8 cellular contexts compared by ENCODE assay signal in the genomic region with DNA sequence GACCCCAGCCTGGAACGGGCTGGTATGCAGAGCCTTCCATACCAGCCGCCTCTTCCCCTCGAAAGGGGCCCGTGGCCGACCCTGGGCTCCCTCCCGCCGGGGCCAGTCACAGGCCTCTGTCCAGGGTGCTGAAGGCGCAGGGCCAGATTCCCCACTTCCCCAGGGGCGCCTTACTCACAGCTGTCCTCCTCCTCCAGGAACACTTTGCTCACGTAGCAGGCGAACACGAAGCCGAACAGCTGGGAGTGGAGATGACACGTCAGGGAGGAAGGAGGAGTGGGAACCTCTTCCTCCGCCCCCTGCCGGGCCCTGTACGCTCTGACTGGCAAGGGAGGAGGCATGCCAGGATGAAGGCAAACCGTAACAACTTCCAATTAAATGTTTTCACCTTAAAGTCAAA. TPM values are rescaled to one million over a fixed set of nuclear protein-coding genes. Genes with fewer than 3 reads are reported as not detected.
A peak's percentile ranks its signal among the peaks of the same experiment; 100 is the strongest.
DNase-seq lines count a peak whose midpoint lies in the region; ATAC-seq and TF ChIP-seq lines count a peak whose summit lies in the region.

No MANE protein-coding gene starts in this region.

- H3K36me3 ChIP-seq in right lobe of liver, result no peaks in the 10 kb centered on the region
- H3K36me3 ChIP-seq in effector memory CD4-positive, alpha-beta T cell (ENCODE audit: control insufficient read depth, insufficient read depth, low read length), result no peaks in the 10 kb centered on the region

- peak overlapping the region; percentile 60 for H3K4me3 Mint-ChIP-seq in dendritic cell treated with granulocyte-macrophage colony-stimulating factor and Interleukin-4, amounts not matched to agents 40 ng/mL and 50 ng/mL, for 4 days

- peak; percentile 64 to 78 (median 70) for ATAC-seq in right lobe of liver
- no peak for ATAC-seq in GM18870 (IDR thresholded peaks at IDR 0.05; ENCODE audit: unreplicated experiment)

- no peak overlapping the region for H3K27ac ChIP-seq in right lobe of liver
- H3K27ac ChIP-seq in effector memory CD4-positive, alpha-beta T cell (ENCODE audit: insufficient read depth, low read length, poor library complexity, severe bottlenecking), result no peak overlapping the region

- no peak for TF ChIP-seq CTCF in GM10266 (IDR thresholded peaks at IDR 0.05; ENCODE audit: control insufficient read depth, insufficient read depth, low read depth, missing control alignments)
- TF ChIP-seq CTCF in right lobe of liver (IDR thresholded peaks at IDR 0.05), result peak in 1 of 4 donors; percentile 7

- no peaks in the 10 kb centered on the region for H3K27me3 ChIP-seq in right lobe of liver
- peaks cover 13% of the 10 kb centered on the region for H3K27me3 ChIP-seq in effector memory CD4-positive, alpha-beta T cell (replicated peaks; ENCODE audit: control insufficient read depth, insufficient read depth, low read length, poor library complexity, severe bottlenecking)

- H3K9me3 ChIP-seq in right lobe of liver, result no peaks in the 10 kb centered on the region
- H3K9me3 ChIP-seq in effector memory CD4-positive, alpha-beta T cell (ENCODE audit: control insufficient read depth, low read length), result no peaks in the 10 kb centered on the region

- TF ChIP-seq POLR2A in right lobe of liver (IDR thresholded peaks at IDR 0.05), result no peak

- H3K4me1 ChIP-seq in right lobe of liver, result peaks cover 0 to 5% (median 0%) of the 10 kb centered on the region in 4 donors
- peaks cover 11% of the 10 kb centered on the region for H3K4me1 ChIP-seq in effector memory CD4-positive, alpha-beta T cell (ENCODE audit: control insufficient read depth, insufficient read depth, low read length, poor library complexity, severe bottlenecking)

- peaks cover 16% of the 10 kb centered on the region for H3K4me1 Mint-ChIP-seq in dendritic cell treated with granulocyte-macrophage colony-stimulating factor and Interleukin-4, amounts not matched to agents 40 ng/mL and 50 ng/mL, for 4 days (ENCODE audit: low read depth)

- H3K36me3 Mint-ChIP-seq in dendritic cell treated with granulocyte-macrophage colony-stimulating factor and Interleukin-4, amounts not matched to agents 40 ng/mL and 50 ng/mL, for 4 days (ENCODE audit: low read depth), result no peaks in the 10 kb centered on the region

- DNase-seq in GM10266 (ENCODE audit: extremely low spot score) (peak; percentile 86), NCI-H1930 (lab: John Stamatoyannopoulos, UW) (peak; percentile 34 to 53), right lobe of liver (peak; percentile 49 to 71 (median 58))
- DNase-seq in activated CD4-positive, alpha-beta T cell treated with anti-CD3 and anti-CD28 coated beads for 24 hours (ENCODE audit: low read depth in 2 of 2), result peak; percentile 30 to 34
- DNase-seq in stimulated activated CD4-positive, alpha-beta T cell treated with anti-CD3 and anti-CD28 coated beads, TNF-alpha, amount 100 ng/mL, for 48 hours (ENCODE audit: low read depth in 3 of 3), result peak in 2 of 3 donors; percentile 6 to 45
- no peak for DNase-seq in effector memory CD4-positive, alpha-beta T cell

- H3K9me3 Mint-ChIP-seq in dendritic cell treated with granulocyte-macrophage colony-stimulating factor and Interleukin-4, amounts not matched to agents 40 ng/mL and 50 ng/mL, for 4 days, result no peaks in the 10 kb centered on the region

- no peak overlapping the region for H3K4me3 ChIP-seq in right lobe of liver
- H3K4me3 ChIP-seq in effector memory CD4-positive, alpha-beta T cell (ENCODE audit: insufficient read depth, low read depth, low read length, poor library complexity, severe bottlenecking), result no peak overlapping the region

- 10% methylated on average over 7 of the region's 18 CpGs for WGBS in right lobe of liver (ENCODE audit: insufficient coverage, low coverage, low lambda C conversion rate, missing lambda C conversion rate)

- intact Hi-C loops in dendritic cell treated with granulocyte-macrophage colony-stimulating factor and Interleukin-4, amounts not matched to agents 40 ng/mL and 50 ng/mL, for 4 days (cut with micrococcal nuclease), result no loop called here
- intact Hi-C loops in right lobe of liver (cut with DNase I), result loop anchor here (10.0 kb wide), 1 partner anchor 152 kb away; no protein-coding TSS in a partner anchor

- H3K27me3 Mint-ChIP-seq in dendritic cell treated with granulocyte-macrophage colony-stimulating factor and Interleukin-4, amounts not matched to agents 40 ng/mL and 50 ng/mL, for 4 days, result peaks cover 49% of the 10 kb centered on the region

- H3K27ac Mint-ChIP-seq in dendritic cell treated with granulocyte-macrophage colony-stimulating factor and Interleukin-4, amounts not matched to agents 40 ng/mL and 50 ng/mL, for 4 days, result no peak overlapping the region

RNA-seq across cellular contexts. Expression of gene NKAIN1, which starts 57.3 kb away (rescaled TPM):
- total RNA-seq in right lobe of liver, result not detected

Comparison
In these comparisons a context has a peak if more than half of its experiments do, and no peak if none do; other contexts are left out.
1. DNase-seq: peak in GM10266 (single experiment), NCI-H1930 (2 of 2), activated CD4-positive, alpha-beta T cell treated with anti-CD3 and anti-CD28 coated beads for 24 hours (2 of 2), right lobe of liver (3 of 3) and stimulated activated CD4-positive, alpha-beta T cell treated with anti-CD3 and anti-CD28 coated beads, TNF-alpha, amount 100 ng/mL, for 48 hours (2 of 3); none in effector memory CD4-positive, alpha-beta T cell (0 of 3).